In the genomic region with DNA sequence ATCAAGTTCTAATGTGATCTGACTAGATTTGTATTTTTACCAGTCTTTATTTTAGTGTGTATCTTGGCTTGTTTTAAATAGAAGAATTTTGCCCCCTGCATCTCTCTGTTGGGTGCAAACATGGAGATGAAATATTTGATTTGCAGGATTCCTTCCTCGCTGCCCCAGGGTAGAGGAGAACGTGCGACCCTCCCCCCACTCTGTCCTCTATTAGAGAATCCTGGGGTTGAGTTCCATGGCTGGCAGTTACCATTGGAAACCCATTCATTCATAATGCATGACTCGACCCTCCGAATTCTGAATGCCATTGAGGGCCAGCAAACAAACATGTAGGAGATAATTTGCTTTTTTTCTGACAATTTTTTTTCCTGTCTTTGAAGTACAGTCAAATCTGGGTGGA, we compare ENCODE assay signal across 15 cellular contexts. TPM values are rescaled to one million over a fixed set of nuclear protein-coding genes. Genes with fewer than 3 reads are reported as not detected.
DNase-seq lines count a peak whose midpoint lies in the region; ATAC-seq and TF ChIP-seq lines count a peak whose summit lies in the region.
"Had no signal": no experiment of that assay in that cellular context is flagged by ENCODE, and none has a peak within 500 bp of the region (broad histone marks: within the 10 kb centered on the region; RNA-seq: fewer than 3 reads in every experiment).

No MANE protein-coding gene starts in this region.

- CTCF ChIA-PET in WTC11 (lab: Charles Lee) = interaction anchor here (1.3 to 2.9 kb wide), 3 partner anchors 9 to 115 kb away, joined by 5 to 11 read pairs (median 5); no protein-coding TSS in a partner anchor

- no peak overlapping the region for H3K4me3 Mint-ChIP-seq in WTC11
- H3K4me3 Mint-ChIP-seq: activated CD4-positive, alpha-beta memory T cell treated with anti-CD3 and anti-CD28 coated beads, Interleukin-2, amount 10 ng/mL, durations not matched to agents 7 days and 5 days had no signal

- H3K27ac Mint-ChIP-seq in WTC11 = no peak overlapping the region
- H3K27ac Mint-ChIP-seq: activated CD4-positive, alpha-beta memory T cell treated with anti-CD3 and anti-CD28 coated beads, Interleukin-2, amount 10 ng/mL, durations not matched to agents 7 days and 5 days; activated T-helper 2 cell treated with anti-CD3 and anti-CD28 coated beads, Interferon-gamma antibody, Interleukin-2, Interleukin-4, amounts not matched to agents 10 μg/mL and 5 μg/mL and 100 μg/mL, durations not matched to agents 14 hours and 24 hours and 36 hours had no signal

- H3K27ac ChIP-seq in iPS-20b (ENCODE audit: low read length) = peak overlapping the region; percentile 83
- H3K27ac ChIP-seq in vagina = peak overlapping the region; percentile 40
- H3K27ac ChIP-seq: KMS-11, testis had no signal

- H3K27me3 ChIP-seq in iPS-20b (ENCODE audit: insufficient read depth, low read length) (no peaks in the 10 kb centered on the region), vagina (no peaks in the 10 kb centered on the region)
- H3K27me3 ChIP-seq: testis had no signal

- ATAC-seq in WTC11 = peak; percentile 47

- H3K4me1 ChIP-seq in iPS-20b (ENCODE audit: insufficient read depth, low read length) (peaks cover 57% of the 10 kb centered on the region), vagina (peaks cover 24% of the 10 kb centered on the region)

- peaks cover 4% of the 10 kb centered on the region; the same call in 1 of the 2 replicates for H3K36me3 ChIP-seq in iPS-20b (ENCODE audit: insufficient read depth, low read depth, low read length)
- no peaks in the 10 kb centered on the region for H3K36me3 ChIP-seq in vagina

- peak overlapping the region; percentile 79 for H3K4me3 ChIP-seq in iPS-20b (ENCODE audit: low read length)
- peak overlapping the region in 1 of 2 donors; percentile 10 for H3K4me3 ChIP-seq in vagina

- H3K9me3 Mint-ChIP-seq in WTC11 = peaks cover 13% of the 10 kb centered on the region
- H3K9me3 Mint-ChIP-seq: activated CD4-positive, alpha-beta memory T cell treated with anti-CD3 and anti-CD28 coated beads, Interleukin-2, amount 10 ng/mL, durations not matched to agents 7 days and 5 days; activated T-helper 2 cell treated with anti-CD3 and anti-CD28 coated beads, Interferon-gamma antibody, Interleukin-2, Interleukin-4, amounts not matched to agents 10 μg/mL and 5 μg/mL and 100 μg/mL, durations not matched to agents 14 hours and 24 hours and 36 hours had no signal

- POLR2A ChIA-PET in WTC11 (lab: Charles Lee) = interaction anchor here (1.5 to 1.7 kb wide), 2 partner anchors 9 to 36 kb away, joined by 6 to 7 read pairs; no protein-coding TSS in a partner anchor

- peaks cover 14% of the 10 kb centered on the region for H3K36me3 Mint-ChIP-seq in WTC11

- H3K4me1 Mint-ChIP-seq in WTC11 = peaks cover 53% of the 10 kb centered on the region
- H3K4me1 Mint-ChIP-seq: activated CD4-positive, alpha-beta memory T cell treated with anti-CD3 and anti-CD28 coated beads, Interleukin-2, amount 10 ng/mL, durations not matched to agents 7 days and 5 days had no signal

- H3K9ac ChIP-seq in iPS-20b (ENCODE audit: low read depth, low read length) = peak overlapping the region; percentile 85
- H3K9ac ChIP-seq: KMS-11 had no signal

- H3K9me3 ChIP-seq in iPS-20b (ENCODE audit: insufficient read depth, low read depth, low read length) = no peaks in the 10 kb centered on the region
- H3K9me3 ChIP-seq in vagina = no peaks in the 10 kb centered on the region
- H3K9me3 ChIP-seq: testis had no signal

- TF ChIP-seq POLR2A in vagina (IDR thresholded peaks at IDR 0.05) = no peak

- TF ChIP-seq CTCF in WTC11 (IDR thresholded peaks at IDR 0.05) (no peak), vagina (IDR thresholded peaks at IDR 0.05) (no peak)

- H3K27me3 Mint-ChIP-seq in WTC11 (ENCODE audit: low read depth) = no peaks in the 10 kb centered on the region

- DNase-seq in NCI-H2227 (lab: John Stamatoyannopoulos, UW; ENCODE audit: unreplicated experiment) = peak; percentile 20
- DNase-seq in NCI-H2227 treated with DMSO at 0.1 percent for 48 hours (lab: John Stamatoyannopoulos, UW) = no peak
- peak; percentile 49 for DNase-seq in WTC11 (ENCODE audit: low spot score)
- DNase-seq in vagina (ENCODE audit: extremely low spot score in 2 of 2) = no peak
- DNase-seq in midbrain (lab: John Stamatoyannopoulos, UW) = no peak
- no peak for DNase-seq in NK-92 (lab: John Stamatoyannopoulos, UW; ENCODE audit: unreplicated experiment)
- DNase-seq in effector CD4-positive, alpha-beta T cell = no peak
- DNase-seq: activated CD4-positive, alpha-beta memory T cell treated with anti-CD3 and anti-CD28 coated beads, Interleukin-2, amount 10 ng/mL, durations not matched to agents 7 days and 5 days; amniotic stem cell; GDM1; left cardiac atrium; testis had no signal

- intact Hi-C loops in vagina (cut with DNase I) = no loop called here

TF ChIP-seq in WTC11, 78 proteins besides CTCF, POLR2A, EP300 and RAD21:
- no peak for TF ChIP-seq NR2C2 (CRISPR knock-in tag; IDR thresholded peaks at IDR 0.05)
- TF ChIP-seq, protein P1, sequence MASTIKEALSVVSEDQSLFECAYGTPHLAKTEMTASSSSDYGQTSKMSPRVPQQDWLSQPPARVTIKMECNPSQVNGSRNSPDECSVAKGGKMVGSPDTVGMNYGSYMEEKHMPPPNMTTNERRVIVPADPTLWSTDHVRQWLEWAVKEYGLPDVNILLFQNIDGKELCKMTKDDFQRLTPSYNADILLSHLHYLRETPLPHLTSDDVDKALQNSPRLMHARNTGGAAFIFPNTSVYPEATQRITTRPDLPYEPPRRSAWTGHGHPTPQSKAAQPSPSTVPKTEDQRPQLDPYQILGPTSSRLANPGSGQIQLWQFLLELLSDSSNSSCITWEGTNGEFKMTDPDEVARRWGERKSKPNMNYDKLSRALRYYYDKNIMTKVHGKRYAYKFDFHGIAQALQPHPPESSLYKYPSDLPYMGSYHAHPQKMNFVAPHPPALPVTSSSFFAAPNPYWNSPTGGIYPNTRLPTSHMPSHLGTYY (CRISPR knock-in tag; IDR thresholded peaks at IDR 0.05) = no peak
- TF ChIP-seq, protein P2, sequence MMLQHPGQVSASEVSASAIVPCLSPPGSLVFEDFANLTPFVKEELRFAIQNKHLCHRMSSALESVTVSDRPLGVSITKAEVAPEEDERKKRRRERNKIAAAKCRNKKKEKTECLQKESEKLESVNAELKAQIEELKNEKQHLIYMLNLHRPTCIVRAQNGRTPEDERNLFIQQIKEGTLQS (CRISPR knock-in tag; conservative IDR thresholded peaks at IDR 0.05) = no peak
- TF ChIP-seq ZNF396 (CRISPR knock-in tag; IDR thresholded peaks at IDR 0.05; ENCODE audit: borderline replicate concordance) = no peak
- no peak for TF ChIP-seq RELA (CRISPR knock-in tag; IDR thresholded peaks at IDR 0.05; ENCODE audit: borderline replicate concordance)
- TF ChIP-seq, protein P3, sequence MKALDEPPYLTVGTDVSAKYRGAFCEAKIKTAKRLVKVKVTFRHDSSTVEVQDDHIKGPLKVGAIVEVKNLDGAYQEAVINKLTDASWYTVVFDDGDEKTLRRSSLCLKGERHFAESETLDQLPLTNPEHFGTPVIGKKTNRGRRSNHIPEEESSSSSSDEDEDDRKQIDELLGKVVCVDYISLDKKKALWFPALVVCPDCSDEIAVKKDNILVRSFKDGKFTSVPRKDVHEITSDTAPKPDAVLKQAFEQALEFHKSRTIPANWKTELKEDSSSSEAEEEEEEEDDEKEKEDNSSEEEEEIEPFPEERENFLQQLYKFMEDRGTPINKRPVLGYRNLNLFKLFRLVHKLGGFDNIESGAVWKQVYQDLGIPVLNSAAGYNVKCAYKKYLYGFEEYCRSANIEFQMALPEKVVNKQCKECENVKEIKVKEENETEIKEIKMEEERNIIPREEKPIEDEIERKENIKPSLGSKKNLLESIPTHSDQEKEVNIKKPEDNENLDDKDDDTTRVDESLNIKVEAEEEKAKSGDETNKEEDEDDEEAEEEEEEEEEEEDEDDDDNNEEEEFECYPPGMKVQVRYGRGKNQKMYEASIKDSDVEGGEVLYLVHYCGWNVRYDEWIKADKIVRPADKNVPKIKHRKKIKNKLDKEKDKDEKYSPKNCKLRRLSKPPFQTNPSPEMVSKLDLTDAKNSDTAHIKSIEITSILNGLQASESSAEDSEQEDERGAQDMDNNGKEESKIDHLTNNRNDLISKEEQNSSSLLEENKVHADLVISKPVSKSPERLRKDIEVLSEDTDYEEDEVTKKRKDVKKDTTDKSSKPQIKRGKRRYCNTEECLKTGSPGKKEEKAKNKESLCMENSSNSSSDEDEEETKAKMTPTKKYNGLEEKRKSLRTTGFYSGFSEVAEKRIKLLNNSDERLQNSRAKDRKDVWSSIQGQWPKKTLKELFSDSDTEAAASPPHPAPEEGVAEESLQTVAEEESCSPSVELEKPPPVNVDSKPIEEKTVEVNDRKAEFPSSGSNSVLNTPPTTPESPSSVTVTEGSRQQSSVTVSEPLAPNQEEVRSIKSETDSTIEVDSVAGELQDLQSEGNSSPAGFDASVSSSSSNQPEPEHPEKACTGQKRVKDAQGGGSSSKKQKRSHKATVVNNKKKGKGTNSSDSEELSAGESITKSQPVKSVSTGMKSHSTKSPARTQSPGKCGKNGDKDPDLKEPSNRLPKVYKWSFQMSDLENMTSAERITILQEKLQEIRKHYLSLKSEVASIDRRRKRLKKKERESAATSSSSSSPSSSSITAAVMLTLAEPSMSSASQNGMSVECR (CRISPR knock-in tag; IDR thresholded peaks at IDR 0.05; ENCODE audit: borderline replicate concordance) = no peak
- TF ChIP-seq, protein P4, sequence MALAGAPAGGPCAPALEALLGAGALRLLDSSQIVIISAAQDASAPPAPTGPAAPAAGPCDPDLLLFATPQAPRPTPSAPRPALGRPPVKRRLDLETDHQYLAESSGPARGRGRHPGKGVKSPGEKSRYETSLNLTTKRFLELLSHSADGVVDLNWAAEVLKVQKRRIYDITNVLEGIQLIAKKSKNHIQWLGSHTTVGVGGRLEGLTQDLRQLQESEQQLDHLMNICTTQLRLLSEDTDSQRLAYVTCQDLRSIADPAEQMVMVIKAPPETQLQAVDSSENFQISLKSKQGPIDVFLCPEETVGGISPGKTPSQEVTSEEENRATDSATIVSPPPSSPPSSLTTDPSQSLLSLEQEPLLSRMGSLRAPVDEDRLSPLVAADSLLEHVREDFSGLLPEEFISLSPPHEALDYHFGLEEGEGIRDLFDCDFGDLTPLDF (CRISPR knock-in tag; IDR thresholded peaks at IDR 0.05) = no peak
TF ChIP-seq in WTC11: peak in this region for 0.

RNA-seq across cellular contexts. Expression of a gene that starts 53.7 kb away (rescaled TPM):
- total RNA-seq in WTC11 (2021) (42.0 to 54.5 TPM (median 43.9 TPM) in 3 replicates), vagina (28.7 TPM)

Comparison
In these comparisons a context has a peak if more than half of its experiments do, and no peak if none do; other contexts are left out.
1. DNase-seq: peak in NCI-H2227 (single experiment) and WTC11 (single experiment); none in NCI-H2227 treated with DMSO at 0.1 percent for 48 hours (single experiment), vagina (0 of 2), midbrain (single experiment), NK-92 (single experiment) and effector CD4-positive, alpha-beta T cell (single experiment).